In genomic region chr6:92779758-92780157, GRCh38 we compare ENCODE assay signal across 11 cellular contexts.
DNase-seq lines count a peak whose midpoint lies in the region; ATAC-seq and TF ChIP-seq lines count a peak whose summit lies in the region.
"Had no signal": no experiment of that assay in that cellular context is flagged by ENCODE, and none has a peak within 500 bp of the region (broad histone marks: within the 10 kb centered on the region; RNA-seq: fewer than 3 reads in every experiment).

No MANE protein-coding gene starts in this region.

- DNase-seq in DMS79 treated with DMSO at 0.1 percent for 48 hours (lab: John Stamatoyannopoulos, UW) (peak; percentile 58), NCI-H146 (lab: John Stamatoyannopoulos, UW) (peak; percentile 75), astrocyte of the spinal cord (ENCODE audit: low read depth, low spot score) (peak; percentile 79), lower lobe of right lung (peak; percentile 47)
- no peak for DNase-seq in activated CD4-positive, alpha-beta memory T cell treated with anti-CD3 and anti-CD28 coated beads, Interleukin-2, amount 10 ng/mL, durations not matched to agents 7 days and 5 days
- DNase-seq in activated T-cell treated with anti-CD3 and anti-CD28 coated beads, Interleukin-2, amount 50 U/mL, for 24 hours: no peak
- DNase-seq: T-helper 17 cell, trophoblast cell had no signal

- no peaks in the 10 kb centered on the region for H3K27me3 ChIP-seq in lower lobe of right lung (ENCODE audit: low read depth)

- CTCF ChIA-PET in activated CD4-positive, alpha-beta memory T cell treated with anti-CD3 and anti-CD28 coated beads, Interleukin-2, amount 10 ng/mL, durations not matched to agents 7 days and 5 days (lab: Charles Lee): no interaction called here

- peaks cover 3% of the 10 kb centered on the region for H3K9me3 Mint-ChIP-seq in activated CD4-positive, alpha-beta memory T cell treated with anti-CD3 and anti-CD28 coated beads, Interleukin-2, amount 10 ng/mL, durations not matched to agents 7 days and 5 days
- peaks cover 4% of the 10 kb centered on the region for H3K9me3 Mint-ChIP-seq in activated T-cell treated with anti-CD3 and anti-CD28 coated beads, Interleukin-2, amount 50 U/mL, for 24 hours
- H3K9me3 Mint-ChIP-seq: activated T-helper 1 cell treated with anti-CD3 and anti-CD28 coated beads, Interleukin-12 subunit alpha, Interleukin-12 subunit beta, Interleukin-2, Interleukin-4 antibody, amounts not matched to agents 30 ng/mL and 10 ng/mL and 1 ng/mL, durations not matched to agents 14 hours and 24 hours and 36 hours had no signal

- H3K4me3 ChIP-seq in astrocyte of the spinal cord (ENCODE audit: low read depth, low read length): no peak overlapping the region
- H3K4me3 ChIP-seq in lower lobe of right lung: no peak overlapping the region

- H3K27ac Mint-ChIP-seq in activated CD4-positive, alpha-beta memory T cell treated with anti-CD3 and anti-CD28 coated beads, Interleukin-2, amount 10 ng/mL, durations not matched to agents 7 days and 5 days: no peak overlapping the region
- H3K27ac Mint-ChIP-seq in activated T-cell treated with anti-CD3 and anti-CD28 coated beads, Interleukin-2, amount 50 U/mL, for 24 hours: no peak overlapping the region
- H3K27ac Mint-ChIP-seq: activated T-helper 1 cell treated with anti-CD3 and anti-CD28 coated beads, Interleukin-12 subunit alpha, Interleukin-12 subunit beta, Interleukin-2, Interleukin-4 antibody, amounts not matched to agents 30 ng/mL and 10 ng/mL and 1 ng/mL, durations not matched to agents 14 hours and 24 hours and 36 hours; T-helper 17 cell had no signal

- no peak overlapping the region for H3K27ac ChIP-seq in lower lobe of right lung

- intact Hi-C loops in lower lobe of right lung (cut with DNase I): no loop called here

- in situ Hi-C loops in astrocyte of the spinal cord (cut with HindIII; ENCODE audit: low sequenced_read_pairs): no loop called here

- TF ChIP-seq CTCF in astrocyte of the spinal cord (IDR thresholded peaks at IDR 0.05; ENCODE audit: low read depth, low read length): no peak
- no peak for TF ChIP-seq CTCF in lower lobe of right lung (IDR thresholded peaks at IDR 0.05)

- POLR2A ChIA-PET in activated CD4-positive, alpha-beta memory T cell treated with anti-CD3 and anti-CD28 coated beads, Interleukin-2, amount 10 ng/mL, durations not matched to agents 7 days and 5 days (lab: Charles Lee): no interaction called here

- no peaks in the 10 kb centered on the region for H3K4me1 Mint-ChIP-seq in activated CD4-positive, alpha-beta memory T cell treated with anti-CD3 and anti-CD28 coated beads, Interleukin-2, amount 10 ng/mL, durations not matched to agents 7 days and 5 days
- no peaks in the 10 kb centered on the region for H3K4me1 Mint-ChIP-seq in activated T-cell treated with anti-CD3 and anti-CD28 coated beads, Interleukin-2, amount 50 U/mL, for 24 hours (ENCODE audit: low read depth)
- H3K4me1 Mint-ChIP-seq: T-helper 17 cell had no signal

- H3K4me3 Mint-ChIP-seq in activated CD4-positive, alpha-beta memory T cell treated with anti-CD3 and anti-CD28 coated beads, Interleukin-2, amount 10 ng/mL, durations not matched to agents 7 days and 5 days: no peak overlapping the region
- no peak overlapping the region for H3K4me3 Mint-ChIP-seq in activated T-cell treated with anti-CD3 and anti-CD28 coated beads, Interleukin-2, amount 50 U/mL, for 24 hours
- H3K4me3 Mint-ChIP-seq: activated T-helper 1 cell treated with anti-CD3 and anti-CD28 coated beads, Interleukin-12 subunit alpha, Interleukin-12 subunit beta, Interleukin-2, Interleukin-4 antibody, amounts not matched to agents 30 ng/mL and 10 ng/mL and 1 ng/mL, durations not matched to agents 14 hours and 24 hours and 36 hours; T-helper 17 cell had no signal

- ATAC-seq in lower lobe of right lung (peak in 1 of 2 donors; percentile 49), HG02623 (IDR thresholded peaks at IDR 0.05; ENCODE audit: unreplicated experiment) (no peak), GM18858 (IDR thresholded peaks at IDR 0.05; ENCODE audit: unreplicated experiment) (no peak)
- ATAC-seq: T-helper 17 cell had no signal

- H3K4me1 ChIP-seq in lower lobe of right lung: no peaks in the 10 kb centered on the region

- H3K9me3 ChIP-seq in lower lobe of right lung: no peaks in the 10 kb centered on the region

- H3K36me3 Mint-ChIP-seq in activated CD4-positive, alpha-beta memory T cell treated with anti-CD3 and anti-CD28 coated beads, Interleukin-2, amount 10 ng/mL, durations not matched to agents 7 days and 5 days (ENCODE audit: low read depth): no peaks in the 10 kb centered on the region
- no peaks in the 10 kb centered on the region for H3K36me3 Mint-ChIP-seq in activated T-cell treated with anti-CD3 and anti-CD28 coated beads, Interleukin-2, amount 50 U/mL, for 24 hours (ENCODE audit: low read depth)

- H3K27me3 Mint-ChIP-seq in activated CD4-positive, alpha-beta memory T cell treated with anti-CD3 and anti-CD28 coated beads, Interleukin-2, amount 10 ng/mL, durations not matched to agents 7 days and 5 days: no peaks in the 10 kb centered on the region
- no peaks in the 10 kb centered on the region for H3K27me3 Mint-ChIP-seq in activated T-cell treated with anti-CD3 and anti-CD28 coated beads, Interleukin-2, amount 50 U/mL, for 24 hours
- H3K27me3 Mint-ChIP-seq: T-helper 17 cell had no signal

- no peaks in the 10 kb centered on the region for H3K36me3 ChIP-seq in lower lobe of right lung

Comparison
In these comparisons a context has a peak if more than half of its experiments do, and no peak if none do; other contexts are left out.
1. DNase-seq: peak in DMS79 treated with DMSO at 0.1 percent for 48 hours (single experiment), NCI-H146 (single experiment), astrocyte of the spinal cord (single experiment) and lower lobe of right lung (single experiment); none in activated CD4-positive, alpha-beta memory T cell treated with anti-CD3 and anti-CD28 coated beads, Interleukin-2, amount 10 ng/mL, durations not matched to agents 7 days and 5 days (single experiment) and activated T-cell treated with anti-CD3 and anti-CD28 coated beads, Interleukin-2, amount 50 U/mL, for 24 hours (single experiment).